In genomic region chr4:141899541-141899940, GRCh38 we compare ENCODE assay signal across 14 cellular contexts.
"Had no signal": no experiment of that assay in that cellular context is flagged by ENCODE, and none has a peak within 500 bp of the region (broad histone marks: within the 10 kb centered on the region; RNA-seq: fewer than 3 reads in every experiment).

No MANE protein-coding gene starts in this region.

- H3K27ac ChIP-seq: adrenal gland, cardiac muscle cell, neural progenitor cell, ovary, sigmoid colon had no signal

- DNase-seq: activated B cell treated with CpG ODN at 0.5 μM for 24 hours; activated CD4-positive, alpha-beta T cell treated with anti-CD3 and anti-CD28 coated beads for 48 hours; activated CD8-positive, alpha-beta T cell treated with anti-CD3 and anti-CD28 coated beads for 36 hours; activated effector memory CD4-positive, alpha-beta T cell treated with Interleukin-2 at 50 U/mL for 16 hours; activated naive CD4-positive, alpha-beta T cell treated with anti-CD3 and anti-CD28 coated beads, Interleukin-2, amount 50 U/mL, for 16 hours; activated T-cell treated with anti-CD3 and anti-CD28 coated beads, Interleukin-2, amount 50 U/mL, for 4 hours; adrenal gland; foreskin melanocyte; ovary; sigmoid colon; stimulated activated CD4-positive, alpha-beta T cell treated with anti-CD3 and anti-CD28 coated beads, Interleukin-1b, Interleukin-23, amount 100 ng/mL, for 48 hours had no signal

- H3K9me3 ChIP-seq: adrenal gland, ovary, sigmoid colon had no signal

- H3K27me3 ChIP-seq: adrenal gland, cardiac muscle cell, neural progenitor cell, ovary, sigmoid colon had no signal

- ATAC-seq: activated CD8-positive, alpha-beta T cell treated with anti-CD3 and anti-CD28 coated beads for 36 hours; activated T-cell treated with anti-CD3 and anti-CD28 coated beads, Interleukin-2, amount 50 U/mL, for 4 hours; esophagus mucosa had no signal

- H3K36me3 ChIP-seq: adrenal gland, cardiac muscle cell, neural progenitor cell, ovary, sigmoid colon had no signal

- H3K4me1 ChIP-seq: adrenal gland, neural progenitor cell, sigmoid colon had no signal

- H3K4me2 ChIP-seq: neural progenitor cell had no signal

- H3K9ac ChIP-seq: neural progenitor cell had no signal

- H2AFZ ChIP-seq: neural progenitor cell had no signal

- H3K4me3 ChIP-seq: adrenal gland, cardiac muscle cell, neural progenitor cell, ovary, sigmoid colon had no signal
